In the genomic region with DNA sequence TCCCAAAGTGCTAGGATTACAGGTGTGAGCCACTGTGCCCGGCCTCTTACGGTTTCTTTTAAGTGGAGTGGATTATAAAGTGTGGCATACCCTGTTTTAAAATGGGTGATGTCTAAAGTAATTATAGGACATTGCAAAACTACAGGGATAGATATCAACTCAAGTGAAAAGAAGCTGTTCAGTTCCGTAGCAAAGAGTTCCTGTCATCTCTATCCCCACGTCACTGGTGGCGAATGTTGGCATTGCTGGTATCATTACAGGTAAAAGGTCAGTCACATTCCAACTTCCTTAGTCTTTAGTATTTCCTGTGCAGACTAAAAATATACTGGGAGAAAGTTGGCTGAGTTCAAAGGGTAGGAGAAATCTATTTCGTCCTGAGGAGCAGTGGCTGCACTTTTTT, we compare ENCODE assay signal across 14 cellular contexts.
DNase-seq lines count a peak whose midpoint lies in the region; ATAC-seq, FAIRE-seq and TF ChIP-seq lines count a peak whose summit lies in the region.
"Had no signal": no experiment of that assay in that cellular context is flagged by ENCODE, and none has a peak within 500 bp of the region (broad histone marks: within the 10 kb centered on the region; RNA-seq: fewer than 3 reads in every experiment).

No MANE protein-coding gene starts in this region.

- DNase-seq in H54 (ENCODE audit: insufficient read length, low spot score): no peak
- DNase-seq in SK-N-SH: no peak
- DNase-seq in heart left ventricle: peak in 3 of 5 donors; percentile 60 to 83 (median 63)
- DNase-seq in trophoblast cell: peak; percentile 89 to 96
- DNase-seq in anterior cingulate cortex (lab: John Stamatoyannopoulos, UW): no peak
- no peak for DNase-seq in G401 (ENCODE audit: low spot score)
- DNase-seq in endothelial cell (ENCODE audit: low spot score): no peak
- DNase-seq: activated CD4-positive, alpha-beta T cell treated with anti-CD3 and anti-CD28 coated beads, Interleukin-2, amount 50 U/mL, for 4 hours; activated T-cell treated with anti-CD3 and anti-CD28 coated beads, Interleukin-2, amount 50 U/mL, for 24 hours; mesenchymal stem cell had no signal

- peak in 1 of 2 experiments; percentile 27; a peak in 1 of 4 replicates for TF ChIP-seq EP300 in SK-N-SH (IDR thresholded peaks at IDR 0.05; ENCODE audit: borderline replicate concordance in 1 of 2, low read depth in 1 of 2, low read length in 1 of 2)

- no peak overlapping the region for H3K27ac Mint-ChIP-seq in endothelial cell (ENCODE audit: unreplicated experiment)
- H3K27ac Mint-ChIP-seq: activated naive CD4-positive, alpha-beta T cell treated with anti-CD3 and anti-CD28 coated beads, Interleukin-2, amount 50 U/mL, for 24 hours; activated T-cell treated with anti-CD3 and anti-CD28 coated beads, Interleukin-2, amount 50 U/mL, for 24 hours had no signal

- H4K8ac ChIP-seq in trophoblast cell (ENCODE audit: low read depth, low read length): no peak overlapping the region

- H3K9me3 Mint-ChIP-seq in endothelial cell (ENCODE audit: unreplicated experiment): no peaks in the 10 kb centered on the region
- H3K9me3 Mint-ChIP-seq: activated naive CD4-positive, alpha-beta T cell treated with anti-CD3 and anti-CD28 coated beads, Interleukin-2, amount 50 U/mL, for 24 hours; activated T-cell treated with anti-CD3 and anti-CD28 coated beads, Interleukin-2, amount 50 U/mL, for 24 hours; neural crest cell had no signal

- H3K4me1 ChIP-seq in SK-N-SH (ENCODE audit: control insufficient read depth in 1 of 2, insufficient read depth in 2 of 2, low read depth in 1 of 2, low read length in 1 of 2) (peaks cover 9 to 27% of the 10 kb centered on the region in 2 experiments), heart left ventricle (peaks cover 0 to 54% (median 32%) of the 10 kb centered on the region in 12 donors), trophoblast cell (ENCODE audit: control insufficient read depth in 1 of 2, insufficient read depth in 2 of 2, low read length in 2 of 2) (no peaks in the 10 kb centered on the region)

- POLR2A ChIA-PET in SK-N-SH (lab: Yijun Ruan, JAX): no interaction called here

- H3K27me3 ChIP-seq in SK-N-SH (ENCODE audit: insufficient read depth) (no peaks in the 10 kb centered on the region), heart left ventricle (no peaks in the 10 kb centered on the region), trophoblast cell (ENCODE audit: insufficient read depth, low read length) (no peaks in the 10 kb centered on the region)
- H3K27me3 ChIP-seq: foreskin keratinocyte had no signal

- peaks cover 4% of the 10 kb centered on the region; the same call in 1 of the 2 replicates for H3K9me3 ChIP-seq in SK-N-SH
- no peaks in the 10 kb centered on the region for H3K9me3 ChIP-seq in heart left ventricle
- no peaks in the 10 kb centered on the region for H3K9me3 ChIP-seq in trophoblast cell (ENCODE audit: insufficient read depth, low read depth, low read length)

- peaks cover 15% of the 10 kb centered on the region for H3F3A ChIP-seq in SK-N-SH (replicated peaks; ENCODE audit: insufficient read depth)

- no peak for TF ChIP-seq POLR2A in H54 (IDR thresholded peaks at IDR 0.05; ENCODE audit: low read depth, low read length)
- TF ChIP-seq POLR2A in heart left ventricle (IDR thresholded peaks at IDR 0.05): no peak

- no peaks in the 10 kb centered on the region; the same call in 1 of the 2 replicates for H3K79me2 ChIP-seq in SK-N-SH (ENCODE audit: insufficient read depth)
- no peaks in the 10 kb centered on the region for H3K79me2 ChIP-seq in trophoblast cell (ENCODE audit: control insufficient read depth, insufficient read depth, low read length, poor library complexity)

- TF ChIP-seq CTCF in SK-N-SH (IDR thresholded peaks at IDR 0.05) (no peak), heart left ventricle (IDR thresholded peaks at IDR 0.05) (peak in 2 of 12 donors; percentile 6 to 21), endothelial cell (IDR thresholded peaks at IDR 0.05; ENCODE audit: unreplicated experiment) (no peak)

- no peak overlapping the region for H3K14ac ChIP-seq in trophoblast cell (ENCODE audit: low read length)

- peaks cover 3% of the 10 kb centered on the region for H3K36me3 Mint-ChIP-seq in endothelial cell (ENCODE audit: low read depth, unreplicated experiment)

- H2AK5ac ChIP-seq in trophoblast cell (ENCODE audit: low read length): no peak overlapping the region

- no peak overlapping the region for H3K9ac ChIP-seq in SK-N-SH
- no peak overlapping the region for H3K9ac ChIP-seq in trophoblast cell (ENCODE audit: low read length)

- H3K18ac ChIP-seq in trophoblast cell (ENCODE audit: low read length): no peak overlapping the region

- no peak overlapping the region for H3K23ac ChIP-seq in trophoblast cell (ENCODE audit: low read length)

- intact Hi-C loops in heart left ventricle (cut with DNase I): loop anchor here in 2 of 10 donors (1.0 to 10.0 kb wide), 2 partner anchors 83 to 85 kb away; no protein-coding TSS in a partner anchor

- no peaks in the 10 kb centered on the region for H3K27me3 Mint-ChIP-seq in endothelial cell (ENCODE audit: unreplicated experiment)
- H3K27me3 Mint-ChIP-seq: activated naive CD4-positive, alpha-beta T cell treated with anti-CD3 and anti-CD28 coated beads, Interleukin-2, amount 50 U/mL, for 24 hours; activated T-cell treated with anti-CD3 and anti-CD28 coated beads, Interleukin-2, amount 50 U/mL, for 24 hours had no signal

- H3K4me3 ChIP-seq in SK-N-SH (ENCODE audit: low read depth in 2 of 2, low read length in 1 of 2): no peak overlapping the region
- no peak overlapping the region for H3K4me3 ChIP-seq in heart left ventricle
- H3K4me3 ChIP-seq in trophoblast cell (ENCODE audit: low read depth, low read length): no peak overlapping the region

- no peaks in the 10 kb centered on the region for H3K9me2 ChIP-seq in SK-N-SH

- no peak overlapping the region for H2BK5ac ChIP-seq in trophoblast cell (ENCODE audit: low read depth, low read length, poor library complexity)

- no peak for TF ChIP-seq RAD21 in SK-N-SH (IDR thresholded peaks at IDR 0.05; ENCODE audit: low read length)

- H2AFZ ChIP-seq in SK-N-SH (ENCODE audit: low read depth) (no peak overlapping the region), trophoblast cell (ENCODE audit: insufficient read depth, low read length, poor library complexity) (no peak overlapping the region)

- 68% methylated on average over 6 of the region's 6 CpGs for WGBS in SK-N-SH (ENCODE audit: low lambda C conversion rate)
- WGBS in heart left ventricle, 4 donors: 31 to 50% (median 40%) methylated on average over 6 of the region's 6 CpGs
- WGBS in trophoblast cell (ENCODE audit: extremely low coverage, insufficient coverage, insufficient read length): no CpG with 5 or more reads among the region's 6 CpGs

- H3K4me2 ChIP-seq in SK-N-SH (no peak overlapping the region), trophoblast cell (ENCODE audit: low read length) (no peak overlapping the region)

- H3K36me3 ChIP-seq in SK-N-SH (replicated peaks in 1 of 2; ENCODE audit: control insufficient read depth in 1 of 2, insufficient read depth in 2 of 2, low read length in 1 of 2) (no peaks in the 10 kb centered on the region), heart left ventricle (no peaks in the 10 kb centered on the region), trophoblast cell (ENCODE audit: control insufficient read depth in 1 of 2, insufficient read depth in 2 of 2, low read length in 2 of 2) (no peaks in the 10 kb centered on the region)

- peaks cover 6% of the 10 kb centered on the region for H3K4me1 Mint-ChIP-seq in endothelial cell (ENCODE audit: unreplicated experiment)
- H3K4me1 Mint-ChIP-seq: neural crest cell had no signal

- no peaks in the 10 kb centered on the region for H4K20me1 ChIP-seq in SK-N-SH (ENCODE audit: insufficient read depth)

- in situ Hi-C loops in G401 (cut with HindIII; ENCODE audit: low sequenced_read_pairs): no loop called here

- H3K79me1 ChIP-seq in trophoblast cell (ENCODE audit: low read length): peaks cover 2% of the 10 kb centered on the region

- H2BK120ac ChIP-seq in trophoblast cell (ENCODE audit: insufficient read depth, low read length, poor library complexity): no peak overlapping the region

- H4K12ac ChIP-seq in trophoblast cell (ENCODE audit: low read depth, low read length): no peak overlapping the region

- ATAC-seq in heart left ventricle: peak; percentile 78 to 95 (median 93)
- ATAC-seq in GM19328 (IDR thresholded peaks at IDR 0.05; ENCODE audit: unreplicated experiment): no peak
- ATAC-seq: foreskin keratinocyte had no signal

- H3K27ac ChIP-seq in SK-N-SH (ENCODE audit: low read depth in 2 of 2, low read length in 1 of 2) (no peak overlapping the region), heart left ventricle (peak overlapping the region in 11 of 12 donors; percentile 9 to 74 (median 56)), trophoblast cell (ENCODE audit: low read depth, low read length) (no peak overlapping the region)
- H3K27ac ChIP-seq: foreskin keratinocyte had no signal

- no peak overlapping the region for H3K4ac ChIP-seq in trophoblast cell (ENCODE audit: low read depth, low read length)

- CTCF ChIA-PET in SK-N-SH (lab: Yijun Ruan, JAX): no interaction called here

- no peak overlapping the region for H2BK12ac ChIP-seq in trophoblast cell (ENCODE audit: low read length)

- FAIRE-seq in H54 (lab: Jason Lieb, UNC): peak; percentile 48

- no peak overlapping the region for H4K91ac ChIP-seq in trophoblast cell (ENCODE audit: low read depth, low read length)

- no peak overlapping the region for H3K4me3 Mint-ChIP-seq in endothelial cell (ENCODE audit: unreplicated experiment)
- H3K4me3 Mint-ChIP-seq: activated naive CD4-positive, alpha-beta T cell treated with anti-CD3 and anti-CD28 coated beads, Interleukin-2, amount 50 U/mL, for 24 hours; activated T-cell treated with anti-CD3 and anti-CD28 coated beads, Interleukin-2, amount 50 U/mL, for 24 hours; neural crest cell had no signal

TF ChIP-seq in SK-N-SH, 30 proteins besides CTCF, POLR2A, EP300 and RAD21:
- TF ChIP-seq RXRA (IDR thresholded peaks at IDR 0.05; ENCODE audit: borderline replicate concordance, low read depth): 0 out of 2 replicates have a peak, but pooled peaks have one; percentile 15
- 0 out of 2 replicates have a peak, but pooled peaks have one; percentile 24 for TF ChIP-seq MEF2A (IDR thresholded peaks at IDR 0.05; ENCODE audit: borderline replicate concordance, low read depth)
- no peak for TF ChIP-seq TEAD4 (IDR thresholded peaks at IDR 0.05; ENCODE audit: borderline replicate concordance, insufficient read depth)
- no peak for TF ChIP-seq TCF12 (IDR thresholded peaks at IDR 0.05)

Comparison
In these comparisons a context has a peak if more than half of its experiments do, and no peak if none do; other contexts are left out.
1. DNase-seq: peak in heart left ventricle (3 of 5) and trophoblast cell (2 of 2); none in H54 (single experiment), SK-N-SH (single experiment), anterior cingulate cortex (0 of 58), G401 (single experiment) and endothelial cell (single experiment).
2. H3K27ac ChIP-seq: peak in heart left ventricle (11 of 12); none in SK-N-SH (0 of 2) and trophoblast cell (single experiment).